In the genomic region with DNA sequence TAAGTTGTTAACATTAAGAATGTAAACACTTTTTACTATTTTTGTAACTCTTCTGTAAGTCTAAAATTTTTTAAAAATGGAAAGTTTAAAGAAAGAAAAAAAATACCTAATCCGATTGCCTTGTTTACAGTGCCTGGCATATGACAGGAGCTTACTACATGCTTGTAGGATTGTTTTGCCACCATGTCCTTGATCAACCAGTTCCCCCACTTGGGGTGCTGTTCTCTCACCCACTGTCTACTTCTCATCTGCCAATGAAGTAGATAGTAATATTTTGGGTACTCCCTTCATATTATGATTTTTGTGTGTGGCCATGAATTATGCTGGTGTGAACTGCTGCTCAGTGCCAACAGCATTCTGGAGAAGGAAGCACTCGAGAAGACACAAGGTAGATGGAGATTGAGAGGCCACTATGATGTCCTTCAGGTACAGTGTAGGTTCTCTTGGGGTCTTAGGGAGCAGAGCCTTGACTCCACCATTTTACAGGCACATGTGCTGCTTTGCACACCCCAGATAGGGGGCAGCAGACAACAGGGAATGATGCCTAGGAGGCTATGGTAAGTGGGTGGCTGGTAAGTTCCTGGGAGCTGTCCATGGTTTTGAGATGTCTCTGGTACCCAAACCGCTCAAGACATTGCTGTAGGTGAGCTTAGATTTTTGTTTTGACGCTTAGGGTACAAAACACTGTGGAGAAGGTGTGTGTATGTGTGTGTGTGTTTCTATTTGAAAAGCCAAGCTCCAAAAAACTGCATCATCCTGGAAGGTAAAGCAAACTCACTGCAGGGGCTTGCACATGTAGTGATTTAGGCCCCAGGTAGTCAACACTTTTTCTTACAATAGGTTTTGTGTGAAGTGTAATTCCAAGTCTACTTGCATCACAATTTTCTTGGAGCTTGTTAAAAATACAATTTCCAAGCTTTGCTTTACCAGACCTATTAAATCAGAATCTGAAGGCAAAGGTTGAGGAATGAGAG, we compare ENCODE assay signal across 8 cellular contexts.
DNase-seq lines count a peak whose midpoint lies in the region; ATAC-seq and TF ChIP-seq lines count a peak whose summit lies in the region.

No MANE protein-coding gene starts in this region.

- ATAC-seq in DND-41 (ENCODE audit: insufficient read depth, low read depth) = peak; percentile 83
- peak; percentile 58 for ATAC-seq in body of pancreas

- H3K9me3 ChIP-seq in DND-41 (ENCODE audit: insufficient read depth, low read length, severe bottlenecking) (no peaks in the 10 kb centered on the region), HAP-1 (no peaks in the 10 kb centered on the region), body of pancreas (no peaks in the 10 kb centered on the region)
- no peaks in the 10 kb centered on the region for H3K9me3 ChIP-seq in effector memory CD4-positive, alpha-beta T cell (ENCODE audit: control insufficient read depth, low read length)

- H2AFZ ChIP-seq in DND-41 (ENCODE audit: low read depth, low read length) = no peak overlapping the region

- no peak overlapping the region for H3K9ac ChIP-seq in DND-41 (ENCODE audit: low read depth, low read length)

- H3K4me1 ChIP-seq in DND-41 (ENCODE audit: insufficient read depth, low read length) (no peaks in the 10 kb centered on the region), HAP-1 (no peaks in the 10 kb centered on the region), body of pancreas (no peaks in the 10 kb centered on the region)
- H3K4me1 ChIP-seq in effector memory CD4-positive, alpha-beta T cell (ENCODE audit: control insufficient read depth, insufficient read depth, low read length, poor library complexity, severe bottlenecking) = no peaks in the 10 kb centered on the region

- H3K4me2 ChIP-seq in DND-41 (ENCODE audit: insufficient read depth, low read length) = no peak overlapping the region

- H3K79me2 ChIP-seq in DND-41 (ENCODE audit: insufficient read depth, low read length) = no peaks in the 10 kb centered on the region

- no peaks in the 10 kb centered on the region for H3K27me3 ChIP-seq in DND-41 (ENCODE audit: insufficient read depth, low read length, poor library complexity)
- no peaks in the 10 kb centered on the region for H3K27me3 ChIP-seq in HAP-1 (ENCODE audit: low read depth)
- H3K27me3 ChIP-seq in body of pancreas = no peaks in the 10 kb centered on the region
- H3K27me3 ChIP-seq in effector memory CD4-positive, alpha-beta T cell (replicated peaks; ENCODE audit: control insufficient read depth, insufficient read depth, low read length, poor library complexity, severe bottlenecking) = no peaks in the 10 kb centered on the region

- H4K20me1 ChIP-seq in DND-41 (ENCODE audit: insufficient read depth, low read length) = no peaks in the 10 kb centered on the region

- H3K36me3 ChIP-seq in DND-41 (ENCODE audit: insufficient read depth, low read length) = no peaks in the 10 kb centered on the region
- no peaks in the 10 kb centered on the region for H3K36me3 ChIP-seq in HAP-1 (replicated peaks)
- H3K36me3 ChIP-seq in body of pancreas (replicated peaks in 1 of 2; ENCODE audit: insufficient read depth in 1 of 2, low read depth in 2 of 2) = no peaks in the 10 kb centered on the region
- H3K36me3 ChIP-seq in effector memory CD4-positive, alpha-beta T cell (ENCODE audit: control insufficient read depth, insufficient read depth, low read length) = no peaks in the 10 kb centered on the region

- no peak for TF ChIP-seq POLR2A in body of pancreas (IDR thresholded peaks at IDR 0.05)

- in situ Hi-C loops in HAP-1 (cut with MboI; ENCODE audit: low sequenced_read_pairs) = loop anchor here (25.0 kb wide), 2 partner anchors 598 to 723 kb away; no protein-coding TSS in a partner anchor

- DNase-seq in DND-41 (peak; percentile 74), HAP-1 (ENCODE audit: low spot score in 2 of 2) (peak; percentile 58 to 79), NCI-H82 (lab: John Stamatoyannopoulos, UW) (peak; percentile 84), body of pancreas (peak; percentile 42 to 52 (median 48)), mucosa of gallbladder (ENCODE audit: low spot score) (peak; percentile 61), mesenteric fat pad (ENCODE audit: low spot score) (no peak), NCI-H187 treated with DMSO at 0.1 percent for 48 hours (lab: John Stamatoyannopoulos, UW) (no peak)
- no peak for DNase-seq in effector memory CD4-positive, alpha-beta T cell

- H3K4me3 ChIP-seq in DND-41 (ENCODE audit: low read depth in 1 of 2, low read length in 2 of 2) (no peak overlapping the region), HAP-1 (no peak overlapping the region), body of pancreas (no peak overlapping the region)
- H3K4me3 ChIP-seq in effector memory CD4-positive, alpha-beta T cell (ENCODE audit: insufficient read depth, low read depth, low read length, poor library complexity, severe bottlenecking) = no peak overlapping the region

- intact Hi-C loops in body of pancreas (cut with DNase I) = loop anchor here (10.0 kb wide), 1 partner anchor 610 kb away; no protein-coding TSS in a partner anchor

- TF ChIP-seq CTCF in DND-41 (IDR thresholded peaks at IDR 0.05; ENCODE audit: borderline replicate concordance, extremely low read depth, low read length, poor library complexity, severe bottlenecking) = peak; percentile 88
- TF ChIP-seq CTCF in body of pancreas (IDR thresholded peaks at IDR 0.05) = peak; percentile 12 to 75 (median 61)

- WGBS in body of pancreas, 2 donors = 25% methylated on average over 4 of the region's 4 CpGs

- H3K27ac ChIP-seq in DND-41 (ENCODE audit: low read length) = no peak overlapping the region
- no peak overlapping the region for H3K27ac ChIP-seq in body of pancreas
- no peak overlapping the region for H3K27ac ChIP-seq in effector memory CD4-positive, alpha-beta T cell (ENCODE audit: insufficient read depth, low read length, poor library complexity, severe bottlenecking)

Comparison
In these comparisons a context has a peak if more than half of its experiments do, and no peak if none do; other contexts are left out.
1. DNase-seq: peak in DND-41 (single experiment), HAP-1 (2 of 2), NCI-H82 (single experiment), body of pancreas (4 of 4) and mucosa of gallbladder (single experiment); none in mesenteric fat pad (single experiment), NCI-H187 treated with DMSO at 0.1 percent for 48 hours (single experiment) and effector memory CD4-positive, alpha-beta T cell (0 of 3).